In the genomic region with DNA sequence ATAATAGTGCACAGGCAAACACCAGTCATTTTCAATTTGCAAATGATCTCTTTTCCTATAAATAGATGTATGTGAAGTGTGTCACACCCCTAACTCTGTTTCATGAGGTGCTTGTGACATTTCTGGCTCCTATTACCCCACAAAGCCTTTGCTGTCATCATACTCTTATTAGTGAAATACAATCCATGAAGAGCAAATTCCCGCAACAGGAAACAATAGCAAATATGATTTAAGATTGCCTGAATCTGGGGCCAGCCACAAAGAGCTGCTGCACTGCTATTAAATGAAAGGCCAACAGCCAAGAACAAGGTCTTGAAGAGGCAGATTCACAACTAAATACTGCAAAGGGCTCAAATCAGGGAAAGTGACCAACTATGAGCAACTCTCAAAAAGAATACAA, we compare ENCODE assay signal across 1 cellular context.
TF ChIP-seq lines count a peak whose summit lies in the region.

No MANE protein-coding gene starts in this region.

TF ChIP-seq in HEK293, 187 proteins besides CTCF, POLR2A, EP300 and RAD21 (continued from another document and continues in another):
- TF ChIP-seq EGR2 (tag by site-specific recombination; IDR thresholded peaks at IDR 0.05; ENCODE audit: low read depth), result no peak
- TF ChIP-seq ZNF837 (tag by site-specific recombination; IDR thresholded peaks at IDR 0.05), result no peak
- TF ChIP-seq, protein P1, sequence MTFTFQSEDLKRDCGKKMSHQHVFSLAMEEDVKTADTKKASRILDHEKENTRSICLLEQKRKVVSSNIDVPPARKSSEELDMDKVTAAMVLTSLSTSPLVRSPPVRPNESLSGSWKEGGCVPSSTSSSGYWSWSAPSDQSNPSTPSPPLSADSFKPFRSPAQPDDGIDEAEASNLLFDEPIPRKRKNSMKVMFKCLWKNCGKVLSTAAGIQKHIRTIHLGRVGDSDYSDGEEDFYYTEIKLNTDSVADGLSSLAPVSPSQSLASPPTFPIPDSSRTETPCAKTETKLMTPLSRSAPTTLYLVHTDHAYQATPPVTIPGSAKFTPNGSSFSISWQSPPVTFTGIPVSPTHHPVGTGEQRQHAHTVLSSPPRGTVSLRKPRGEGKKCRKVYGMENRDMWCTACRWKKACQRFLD (tag by site-specific recombination; IDR thresholded peaks at IDR 0.05), result no peak
- no peak for TF ChIP-seq REPIN1 (tag by site-specific recombination; IDR thresholded peaks at IDR 0.05; ENCODE audit: low read depth)
- TF ChIP-seq, protein P2, sequence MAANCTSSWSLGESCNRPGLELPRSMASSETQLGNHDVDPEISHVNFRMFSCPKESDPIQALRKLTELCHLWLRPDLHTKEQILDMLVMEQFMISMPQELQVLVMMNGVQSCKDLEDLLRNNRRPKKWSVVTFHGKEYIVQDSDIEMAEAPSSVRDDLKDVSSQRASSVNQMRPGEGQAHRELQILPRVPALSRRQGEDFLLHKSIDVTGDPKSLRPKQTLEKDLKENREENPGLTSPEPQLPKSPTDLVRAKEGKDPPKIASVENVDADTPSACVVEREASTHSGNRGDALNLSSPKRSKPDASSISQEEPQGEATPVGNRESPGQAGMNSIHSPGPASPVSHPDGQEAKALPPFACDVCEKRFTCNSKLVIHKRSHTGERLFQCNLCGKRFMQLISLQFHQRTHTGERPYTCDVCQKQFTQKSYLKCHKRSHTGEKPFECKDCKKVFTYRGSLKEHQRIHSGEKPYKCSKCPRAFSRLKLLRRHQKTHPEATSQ (tag by site-specific recombination; IDR thresholded peaks at IDR 0.05), result no peak
- no peak for TF ChIP-seq ZNF416 (tag by site-specific recombination; IDR thresholded peaks at IDR 0.05)
- TF ChIP-seq MZF1 (tag by site-specific recombination; IDR thresholded peaks at IDR 0.05; ENCODE audit: borderline replicate concordance), result no peak
- no peak for TF ChIP-seq ZNF624 (tag by site-specific recombination; IDR thresholded peaks at IDR 0.05)
- peak; percentile 91 for TF ChIP-seq FEZF1 (tag by site-specific recombination; IDR thresholded peaks at IDR 0.05)
- no peak for TF ChIP-seq ZNF621 (tag by site-specific recombination; IDR thresholded peaks at IDR 0.05)
- TF ChIP-seq, protein P3, sequence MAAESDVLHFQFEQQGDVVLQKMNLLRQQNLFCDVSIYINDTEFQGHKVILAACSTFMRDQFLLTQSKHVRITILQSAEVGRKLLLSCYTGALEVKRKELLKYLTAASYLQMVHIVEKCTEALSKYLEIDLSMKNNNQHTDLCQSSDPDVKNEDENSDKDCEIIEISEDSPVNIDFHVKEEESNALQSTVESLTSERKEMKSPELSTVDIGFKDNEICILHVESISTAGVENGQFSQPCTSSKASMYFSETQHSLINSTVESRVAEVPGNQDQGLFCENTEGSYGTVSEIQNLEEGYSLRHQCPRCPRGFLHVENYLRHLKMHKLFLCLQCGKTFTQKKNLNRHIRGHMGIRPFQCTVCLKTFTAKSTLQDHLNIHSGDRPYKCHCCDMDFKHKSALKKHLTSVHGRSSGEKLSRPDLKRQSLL (tag by site-specific recombination; IDR thresholded peaks at IDR 0.05), result no peak
- TF ChIP-seq ZNF600 (tag by site-specific recombination; IDR thresholded peaks at IDR 0.05), result no peak
- no peak for TF ChIP-seq ZNF121 (tag by site-specific recombination; IDR thresholded peaks at IDR 0.05)
- TF ChIP-seq, protein P4, sequence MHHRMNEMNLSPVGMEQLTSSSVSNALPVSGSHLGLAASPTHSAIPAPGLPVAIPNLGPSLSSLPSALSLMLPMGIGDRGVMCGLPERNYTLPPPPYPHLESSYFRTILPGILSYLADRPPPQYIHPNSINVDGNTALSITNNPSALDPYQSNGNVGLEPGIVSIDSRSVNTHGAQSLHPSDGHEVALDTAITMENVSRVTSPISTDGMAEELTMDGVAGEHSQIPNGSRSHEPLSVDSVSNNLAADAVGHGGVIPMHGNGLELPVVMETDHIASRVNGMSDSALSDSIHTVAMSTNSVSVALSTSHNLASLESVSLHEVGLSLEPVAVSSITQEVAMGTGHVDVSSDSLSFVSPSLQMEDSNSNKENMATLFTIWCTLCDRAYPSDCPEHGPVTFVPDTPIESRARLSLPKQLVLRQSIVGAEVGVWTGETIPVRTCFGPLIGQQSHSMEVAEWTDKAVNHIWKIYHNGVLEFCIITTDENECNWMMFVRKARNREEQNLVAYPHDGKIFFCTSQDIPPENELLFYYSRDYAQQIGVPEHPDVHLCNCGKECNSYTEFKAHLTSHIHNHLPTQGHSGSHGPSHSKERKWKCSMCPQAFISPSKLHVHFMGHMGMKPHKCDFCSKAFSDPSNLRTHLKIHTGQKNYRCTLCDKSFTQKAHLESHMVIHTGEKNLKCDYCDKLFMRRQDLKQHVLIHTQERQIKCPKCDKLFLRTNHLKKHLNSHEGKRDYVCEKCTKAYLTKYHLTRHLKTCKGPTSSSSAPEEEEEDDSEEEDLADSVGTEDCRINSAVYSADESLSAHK (tag by site-specific recombination; IDR thresholded peaks at IDR 0.05), result peak; percentile 61; the same call in 1 of the 2 replicates
- no peak for TF ChIP-seq ZNF155 (tag by site-specific recombination; IDR thresholded peaks at IDR 0.05)
- no peak for TF ChIP-seq TCF7L2 (IDR thresholded peaks at IDR 0.05; ENCODE audit: borderline replicate concordance, low read depth, low read length)
- TF ChIP-seq SCRT2 (tag by site-specific recombination; IDR thresholded peaks at IDR 0.05), result no peak
- no peak for TF ChIP-seq KLF8 (tag by site-specific recombination; IDR thresholded peaks at IDR 0.05)
- TF ChIP-seq ZNF596 (tag by site-specific recombination; IDR thresholded peaks at IDR 0.05), result no peak
- no peak for TF ChIP-seq ZNF239 (tag by site-specific recombination; IDR thresholded peaks at IDR 0.05)
- no peak for TF ChIP-seq ZNF768 (tag by site-specific recombination; IDR thresholded peaks at IDR 0.05)
- TF ChIP-seq HOXC10 (CRISPR knock-in tag; IDR thresholded peaks at IDR 0.05), result no peak
- TF ChIP-seq OSR2 (tag by site-specific recombination; IDR thresholded peaks at IDR 0.05), result peak; percentile 79
- TF ChIP-seq ZBTB17 (tag by site-specific recombination; IDR thresholded peaks at IDR 0.05), result peak; percentile 82
- TF ChIP-seq ZNF23 (tag by site-specific recombination; IDR thresholded peaks at IDR 0.05; ENCODE audit: borderline replicate concordance), result no peak
- no peak for TF ChIP-seq ZNF707 (tag by site-specific recombination; IDR thresholded peaks at IDR 0.05)
- no peak for TF ChIP-seq ZNF530 (tag by site-specific recombination; IDR thresholded peaks at IDR 0.05; ENCODE audit: low read depth)
- no peak for TF ChIP-seq KLF1 (tag by site-specific recombination; IDR thresholded peaks at IDR 0.05)
- no peak for TF ChIP-seq SCRT1 (tag by site-specific recombination; IDR thresholded peaks at IDR 0.05; ENCODE audit: borderline replicate concordance)
- 0 out of 2 replicates have a peak, but pooled peaks have one; percentile 19 for TF ChIP-seq ZBTB48 (tag by site-specific recombination; IDR thresholded peaks at IDR 0.05)
- 0 out of 2 replicates have a peak, but pooled peaks have one; percentile 35 for TF ChIP-seq ZFP69B (tag by site-specific recombination; IDR thresholded peaks at IDR 0.05)
- TF ChIP-seq, protein P5, sequence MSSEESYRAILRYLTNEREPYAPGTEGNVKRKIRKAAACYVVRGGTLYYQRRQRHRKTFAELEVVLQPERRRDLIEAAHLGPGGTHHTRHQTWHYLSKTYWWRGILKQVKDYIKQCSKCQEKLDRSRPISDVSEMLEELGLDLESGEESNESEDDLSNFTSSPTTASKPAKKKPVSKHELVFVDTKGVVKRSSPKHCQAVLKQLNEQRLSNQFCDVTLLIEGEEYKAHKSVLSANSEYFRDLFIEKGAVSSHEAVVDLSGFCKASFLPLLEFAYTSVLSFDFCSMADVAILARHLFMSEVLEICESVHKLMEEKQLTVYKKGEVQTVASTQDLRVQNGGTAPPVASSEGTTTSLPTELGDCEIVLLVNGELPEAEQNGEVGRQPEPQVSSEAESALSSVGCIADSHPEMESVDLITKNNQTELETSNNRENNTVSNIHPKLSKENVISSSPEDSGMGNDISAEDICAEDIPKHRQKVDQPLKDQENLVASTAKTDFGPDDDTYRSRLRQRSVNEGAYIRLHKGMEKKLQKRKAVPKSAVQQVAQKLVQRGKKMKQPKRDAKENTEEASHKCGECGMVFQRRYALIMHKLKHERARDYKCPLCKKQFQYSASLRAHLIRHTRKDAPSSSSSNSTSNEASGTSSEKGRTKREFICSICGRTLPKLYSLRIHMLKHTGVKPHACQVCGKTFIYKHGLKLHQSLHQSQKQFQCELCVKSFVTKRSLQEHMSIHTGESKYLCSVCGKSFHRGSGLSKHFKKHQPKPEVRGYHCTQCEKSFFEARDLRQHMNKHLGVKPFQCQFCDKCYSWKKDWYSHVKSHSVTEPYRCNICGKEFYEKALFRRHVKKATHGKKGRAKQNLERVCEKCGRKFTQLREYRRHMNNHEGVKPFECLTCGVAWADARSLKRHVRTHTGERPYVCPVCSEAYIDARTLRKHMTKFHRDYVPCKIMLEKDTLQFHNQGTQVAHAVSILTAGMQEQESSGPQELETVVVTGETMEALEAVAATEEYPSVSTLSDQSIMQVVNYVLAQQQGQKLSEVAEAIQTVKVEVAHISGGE (tag by site-specific recombination; conservative IDR thresholded peaks at IDR 0.05; ENCODE audit: low read depth), result no peak
- TF ChIP-seq, protein P6, sequence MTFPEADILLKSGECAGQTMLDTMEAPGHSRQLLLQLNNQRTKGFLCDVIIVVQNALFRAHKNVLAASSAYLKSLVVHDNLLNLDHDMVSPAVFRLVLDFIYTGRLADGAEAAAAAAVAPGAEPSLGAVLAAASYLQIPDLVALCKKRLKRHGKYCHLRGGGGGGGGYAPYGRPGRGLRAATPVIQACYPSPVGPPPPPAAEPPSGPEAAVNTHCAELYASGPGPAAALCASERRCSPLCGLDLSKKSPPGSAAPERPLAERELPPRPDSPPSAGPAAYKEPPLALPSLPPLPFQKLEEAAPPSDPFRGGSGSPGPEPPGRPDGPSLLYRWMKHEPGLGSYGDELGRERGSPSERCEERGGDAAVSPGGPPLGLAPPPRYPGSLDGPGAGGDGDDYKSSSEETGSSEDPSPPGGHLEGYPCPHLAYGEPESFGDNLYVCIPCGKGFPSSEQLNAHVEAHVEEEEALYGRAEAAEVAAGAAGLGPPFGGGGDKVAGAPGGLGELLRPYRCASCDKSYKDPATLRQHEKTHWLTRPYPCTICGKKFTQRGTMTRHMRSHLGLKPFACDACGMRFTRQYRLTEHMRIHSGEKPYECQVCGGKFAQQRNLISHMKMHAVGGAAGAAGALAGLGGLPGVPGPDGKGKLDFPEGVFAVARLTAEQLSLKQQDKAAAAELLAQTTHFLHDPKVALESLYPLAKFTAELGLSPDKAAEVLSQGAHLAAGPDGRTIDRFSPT (tag by site-specific recombination; IDR thresholded peaks at IDR 0.05), result no peak; the same call in 1 of the 2 replicates
- no peak for TF ChIP-seq ZFP41 (tag by site-specific recombination; IDR thresholded peaks at IDR 0.05; ENCODE audit: borderline replicate concordance)
- TF ChIP-seq, protein P7, sequence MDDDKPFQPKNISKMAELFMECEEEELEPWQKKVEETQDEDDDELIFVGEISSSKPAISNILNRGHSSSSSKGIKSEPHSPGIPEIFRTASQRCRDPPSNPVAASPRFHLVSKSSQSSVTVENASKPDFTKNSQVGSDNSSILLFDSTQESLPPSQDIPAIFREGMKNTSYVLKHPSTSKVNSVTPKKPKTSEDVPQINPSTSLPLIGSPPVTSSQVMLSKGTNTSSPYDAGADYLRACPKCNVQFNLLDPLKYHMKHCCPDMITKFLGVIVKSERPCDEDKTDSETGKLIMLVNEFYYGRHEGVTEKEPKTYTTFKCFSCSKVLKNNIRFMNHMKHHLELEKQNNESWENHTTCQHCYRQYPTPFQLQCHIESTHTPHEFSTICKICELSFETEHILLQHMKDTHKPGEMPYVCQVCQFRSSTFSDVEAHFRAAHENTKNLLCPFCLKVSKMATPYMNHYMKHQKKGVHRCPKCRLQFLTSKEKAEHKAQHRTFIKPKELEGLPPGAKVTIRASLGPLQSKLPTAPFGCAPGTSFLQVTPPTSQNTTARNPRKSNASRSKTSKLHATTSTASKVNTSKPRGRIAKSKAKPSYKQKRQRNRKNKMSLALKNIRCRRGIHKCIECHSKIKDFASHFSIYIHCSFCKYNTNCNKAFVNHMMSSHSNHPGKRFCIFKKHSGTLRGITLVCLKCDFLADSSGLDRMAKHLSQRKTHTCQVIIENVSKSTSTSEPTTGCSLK (tag by site-specific recombination; IDR thresholded peaks at IDR 0.05), result no peak
- no peak for TF ChIP-seq ZNF266 (tag by site-specific recombination; IDR thresholded peaks at IDR 0.05; ENCODE audit: low read depth)
- TF ChIP-seq, protein P8, sequence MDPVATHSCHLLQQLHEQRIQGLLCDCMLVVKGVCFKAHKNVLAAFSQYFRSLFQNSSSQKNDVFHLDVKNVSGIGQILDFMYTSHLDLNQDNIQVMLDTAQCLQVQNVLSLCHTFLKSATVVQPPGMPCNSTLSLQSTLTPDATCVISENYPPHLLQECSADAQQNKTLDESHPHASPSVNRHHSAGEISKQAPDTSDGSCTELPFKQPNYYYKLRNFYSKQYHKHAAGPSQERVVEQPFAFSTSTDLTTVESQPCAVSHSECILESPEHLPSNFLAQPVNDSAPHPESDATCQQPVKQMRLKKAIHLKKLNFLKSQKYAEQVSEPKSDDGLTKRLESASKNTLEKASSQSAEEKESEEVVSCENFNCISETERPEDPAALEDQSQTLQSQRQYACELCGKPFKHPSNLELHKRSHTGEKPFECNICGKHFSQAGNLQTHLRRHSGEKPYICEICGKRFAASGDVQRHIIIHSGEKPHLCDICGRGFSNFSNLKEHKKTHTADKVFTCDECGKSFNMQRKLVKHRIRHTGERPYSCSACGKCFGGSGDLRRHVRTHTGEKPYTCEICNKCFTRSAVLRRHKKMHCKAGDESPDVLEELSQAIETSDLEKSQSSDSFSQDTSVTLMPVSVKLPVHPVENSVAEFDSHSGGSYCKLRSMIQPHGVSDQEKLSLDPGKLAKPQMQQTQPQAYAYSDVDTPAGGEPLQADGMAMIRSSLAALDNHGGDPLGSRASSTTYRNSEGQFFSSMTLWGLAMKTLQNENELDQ (tag by site-specific recombination; IDR thresholded peaks at IDR 0.05; ENCODE audit: low read depth), result no peak
- TF ChIP-seq, protein P9, sequence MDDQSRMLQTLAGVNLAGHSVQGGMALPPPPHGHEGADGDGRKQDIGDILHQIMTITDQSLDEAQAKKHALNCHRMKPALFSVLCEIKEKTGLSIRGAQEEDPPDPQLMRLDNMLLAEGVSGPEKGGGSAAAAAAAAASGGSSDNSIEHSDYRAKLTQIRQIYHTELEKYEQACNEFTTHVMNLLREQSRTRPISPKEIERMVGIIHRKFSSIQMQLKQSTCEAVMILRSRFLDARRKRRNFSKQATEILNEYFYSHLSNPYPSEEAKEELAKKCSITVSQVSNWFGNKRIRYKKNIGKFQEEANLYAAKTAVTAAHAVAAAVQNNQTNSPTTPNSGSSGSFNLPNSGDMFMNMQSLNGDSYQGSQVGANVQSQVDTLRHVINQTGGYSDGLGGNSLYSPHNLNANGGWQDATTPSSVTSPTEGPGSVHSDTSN (CRISPR knock-in tag; IDR thresholded peaks at IDR 0.05), result no peak
- TF ChIP-seq GLIS2 (tag by site-specific recombination; IDR thresholded peaks at IDR 0.05), result no peak
- no peak for TF ChIP-seq ZNF404 (tag by site-specific recombination; IDR thresholded peaks at IDR 0.05)
- TF ChIP-seq ZEB2 (tag by site-specific recombination; IDR thresholded peaks at IDR 0.05), result peak; percentile 85
- no peak for TF ChIP-seq ZNF311 (tag by site-specific recombination; IDR thresholded peaks at IDR 0.05; ENCODE audit: borderline replicate concordance)
- no peak for TF ChIP-seq ZNF354C (tag by site-specific recombination; IDR thresholded peaks at IDR 0.05; ENCODE audit: borderline replicate concordance, low read depth)
- no peak for TF ChIP-seq TRIM28 (IDR thresholded peaks at IDR 0.05; ENCODE audit: borderline replicate concordance, low read length)
